1 cellular context compared by ENCODE assay signal in genomic region chr22:40642316-40642715, GRCh38.
TF ChIP-seq lines count a peak whose summit lies in the region.

No MANE protein-coding gene starts in this region.

TF ChIP-seq in H1, 55 proteins besides CTCF, POLR2A, EP300 and RAD21 (continued from another document):
- TF ChIP-seq BACH1 (IDR thresholded peaks at IDR 0.05; ENCODE audit: low read length) (no peak), E2F6 (IDR thresholded peaks at IDR 0.05) (no peak), TCF12 (IDR thresholded peaks at IDR 0.05; ENCODE audit: low read depth, low read length) (no peak), CREB1 (IDR thresholded peaks at IDR 0.05) (no peak), JUND (IDR thresholded peaks at IDR 0.05; ENCODE audit: low read length) (no peak), SIX5 (IDR thresholded peaks at IDR 0.05; ENCODE audit: low read depth, low read length) (no peak)
